In genomic region chr16:56866955-56867830, GRCh38 we compare ENCODE assay signal across 8 cellular contexts. TPM values are rescaled to one million over a fixed set of nuclear protein-coding genes. Genes with fewer than 3 reads are reported as not detected.
DNase-seq lines count a peak whose midpoint lies in the region; ATAC-seq and TF ChIP-seq lines count a peak whose summit lies in the region.

No MANE protein-coding gene starts in this region.

- peak overlapping the region in 3 of 8 donors; percentile 1 to 56 (median 42) for H3K4me3 Mint-ChIP-seq in naive B cell

- H3K9me3 Mint-ChIP-seq in naive B cell, result no peaks in the 10 kb centered on the region

- peak; percentile 28 for ATAC-seq in esophagus mucosa
- ATAC-seq in naive B cell (ENCODE audit: low read depth in 2 of 2), result peak; percentile 37 to 38
- ATAC-seq in HG02938 (IDR thresholded peaks at IDR 0.05; ENCODE audit: unreplicated experiment), result no peak

- H3K4me3 ChIP-seq in vagina, result no peak overlapping the region

- intact Hi-C loops in vagina (cut with DNase I), result loop anchor here (10.0 kb wide), 2 partner anchors 68 to 178 kb away; partner anchors contain the start of gene HERPUD1

- no peak overlapping the region for H3K27ac ChIP-seq in 22Rv1
- H3K27ac ChIP-seq in vagina, result no peak overlapping the region

- TF ChIP-seq POLR2A in vagina (IDR thresholded peaks at IDR 0.05), result no peak

- no peaks in the 10 kb centered on the region for H3K4me1 ChIP-seq in vagina

- peaks cover 22 to 40% (median 37%) of the 10 kb centered on the region in 3 donors for H3K4me1 Mint-ChIP-seq in naive B cell

- H3K27me3 Mint-ChIP-seq in naive B cell, result no peaks in the 10 kb centered on the region

- peak overlapping the region; percentile 51 to 96 (median 90) for H3K27ac Mint-ChIP-seq in naive B cell

- no peaks in the 10 kb centered on the region for H3K36me3 ChIP-seq in vagina

- no peaks in the 10 kb centered on the region for H3K27me3 ChIP-seq in vagina

- H3K36me3 Mint-ChIP-seq in naive B cell, result no peaks in the 10 kb centered on the region

- DNase-seq in EH (ENCODE audit: low read depth) (peak; percentile 69), NCI-H1436 treated with DMSO at 0.1 percent for 48 hours (lab: John Stamatoyannopoulos, UW) (peak; percentile 7), naive B cell (peak; percentile 56), vagina (ENCODE audit: extremely low spot score in 2 of 2) (no peak)
- DNase-seq in activated CD4-positive, alpha-beta T cell treated with anti-CD3 and anti-CD28 coated beads for 48 hours, result peak; percentile 57

- no peaks in the 10 kb centered on the region for H3K9me3 ChIP-seq in vagina

- TF ChIP-seq CTCF in 22Rv1 (IDR thresholded peaks at IDR 0.05) (peak; percentile 85), vagina (IDR thresholded peaks at IDR 0.05) (peak; percentile 70 to 75 (median 73))

RNA-seq across cellular contexts. Expression of gene SLC12A3, which starts 2.2 kb away (rescaled TPM):
- total RNA-seq in esophagus mucosa (not detected), vagina (not detected)
- polyA plus RNA-seq in naive B cell (ENCODE audit: low read depth in 6 of 6), result under 1 TPM in 3 of 6 donors, not detected in 3; 0.10 to 0.57 (median 0.26) TPM

Comparison
In these comparisons a context has a peak if more than half of its experiments do, and no peak if none do; other contexts are left out.
1. DNase-seq: peak in EH (single experiment), NCI-H1436 treated with DMSO at 0.1 percent for 48 hours (single experiment), activated CD4-positive, alpha-beta T cell treated with anti-CD3 and anti-CD28 coated beads for 48 hours (single experiment) and naive B cell (single experiment); none in vagina (0 of 2).